ENCODE assay signal across 1 cellular context in genomic region chr6:157008568-157008967, GRCh38.
TF ChIP-seq lines count a peak whose summit lies in the region.

No MANE protein-coding gene starts in this region.

TF ChIP-seq in WTC11, 78 proteins besides CTCF, POLR2A, EP300 and RAD21 (continued from another document):
- TF ChIP-seq, protein P1, sequence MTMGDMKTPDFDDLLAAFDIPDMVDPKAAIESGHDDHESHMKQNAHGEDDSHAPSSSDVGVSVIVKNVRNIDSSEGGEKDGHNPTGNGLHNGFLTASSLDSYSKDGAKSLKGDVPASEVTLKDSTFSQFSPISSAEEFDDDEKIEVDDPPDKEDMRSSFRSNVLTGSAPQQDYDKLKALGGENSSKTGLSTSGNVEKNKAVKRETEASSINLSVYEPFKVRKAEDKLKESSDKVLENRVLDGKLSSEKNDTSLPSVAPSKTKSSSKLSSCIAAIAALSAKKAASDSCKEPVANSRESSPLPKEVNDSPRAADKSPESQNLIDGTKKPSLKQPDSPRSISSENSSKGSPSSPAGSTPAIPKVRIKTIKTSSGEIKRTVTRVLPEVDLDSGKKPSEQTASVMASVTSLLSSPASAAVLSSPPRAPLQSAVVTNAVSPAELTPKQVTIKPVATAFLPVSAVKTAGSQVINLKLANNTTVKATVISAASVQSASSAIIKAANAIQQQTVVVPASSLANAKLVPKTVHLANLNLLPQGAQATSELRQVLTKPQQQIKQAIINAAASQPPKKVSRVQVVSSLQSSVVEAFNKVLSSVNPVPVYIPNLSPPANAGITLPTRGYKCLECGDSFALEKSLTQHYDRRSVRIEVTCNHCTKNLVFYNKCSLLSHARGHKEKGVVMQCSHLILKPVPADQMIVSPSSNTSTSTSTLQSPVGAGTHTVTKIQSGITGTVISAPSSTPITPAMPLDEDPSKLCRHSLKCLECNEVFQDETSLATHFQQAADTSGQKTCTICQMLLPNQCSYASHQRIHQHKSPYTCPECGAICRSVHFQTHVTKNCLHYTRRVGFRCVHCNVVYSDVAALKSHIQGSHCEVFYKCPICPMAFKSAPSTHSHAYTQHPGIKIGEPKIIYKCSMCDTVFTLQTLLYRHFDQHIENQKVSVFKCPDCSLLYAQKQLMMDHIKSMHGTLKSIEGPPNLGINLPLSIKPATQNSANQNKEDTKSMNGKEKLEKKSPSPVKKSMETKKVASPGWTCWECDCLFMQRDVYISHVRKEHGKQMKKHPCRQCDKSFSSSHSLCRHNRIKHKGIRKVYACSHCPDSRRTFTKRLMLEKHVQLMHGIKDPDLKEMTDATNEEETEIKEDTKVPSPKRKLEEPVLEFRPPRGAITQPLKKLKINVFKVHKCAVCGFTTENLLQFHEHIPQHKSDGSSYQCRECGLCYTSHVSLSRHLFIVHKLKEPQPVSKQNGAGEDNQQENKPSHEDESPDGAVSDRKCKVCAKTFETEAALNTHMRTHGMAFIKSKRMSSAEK (CRISPR knock-in tag; IDR thresholded peaks at IDR 0.05; ENCODE audit: borderline replicate concordance): no peak
- TF ChIP-seq USF2 (CRISPR knock-in tag; IDR thresholded peaks at IDR 0.05): no peak
- no peak for TF ChIP-seq GRHL2 (CRISPR knock-in tag; IDR thresholded peaks at IDR 0.05; ENCODE audit: insufficient replicate concordance, severe bottlenecking)
- TF ChIP-seq, protein P2, sequence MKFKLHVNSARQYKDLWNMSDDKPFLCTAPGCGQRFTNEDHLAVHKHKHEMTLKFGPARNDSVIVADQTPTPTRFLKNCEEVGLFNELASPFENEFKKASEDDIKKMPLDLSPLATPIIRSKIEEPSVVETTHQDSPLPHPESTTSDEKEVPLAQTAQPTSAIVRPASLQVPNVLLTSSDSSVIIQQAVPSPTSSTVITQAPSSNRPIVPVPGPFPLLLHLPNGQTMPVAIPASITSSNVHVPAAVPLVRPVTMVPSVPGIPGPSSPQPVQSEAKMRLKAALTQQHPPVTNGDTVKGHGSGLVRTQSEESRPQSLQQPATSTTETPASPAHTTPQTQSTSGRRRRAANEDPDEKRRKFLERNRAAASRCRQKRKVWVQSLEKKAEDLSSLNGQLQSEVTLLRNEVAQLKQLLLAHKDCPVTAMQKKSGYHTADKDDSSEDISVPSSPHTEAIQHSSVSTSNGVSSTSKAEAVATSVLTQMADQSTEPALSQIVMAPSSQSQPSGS (CRISPR knock-in tag; IDR thresholded peaks at IDR 0.05; ENCODE audit: borderline replicate concordance, low read depth): no peak
- TF ChIP-seq TEAD4 (CRISPR knock-in tag; IDR thresholded peaks at IDR 0.05): no peak
- TF ChIP-seq, protein P3, sequence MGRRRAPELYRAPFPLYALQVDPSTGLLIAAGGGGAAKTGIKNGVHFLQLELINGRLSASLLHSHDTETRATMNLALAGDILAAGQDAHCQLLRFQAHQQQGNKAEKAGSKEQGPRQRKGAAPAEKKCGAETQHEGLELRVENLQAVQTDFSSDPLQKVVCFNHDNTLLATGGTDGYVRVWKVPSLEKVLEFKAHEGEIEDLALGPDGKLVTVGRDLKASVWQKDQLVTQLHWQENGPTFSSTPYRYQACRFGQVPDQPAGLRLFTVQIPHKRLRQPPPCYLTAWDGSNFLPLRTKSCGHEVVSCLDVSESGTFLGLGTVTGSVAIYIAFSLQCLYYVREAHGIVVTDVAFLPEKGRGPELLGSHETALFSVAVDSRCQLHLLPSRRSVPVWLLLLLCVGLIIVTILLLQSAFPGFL (CRISPR knock-in tag; IDR thresholded peaks at IDR 0.05; ENCODE audit: borderline replicate concordance): no peak
- TF ChIP-seq ZNF671 (CRISPR knock-in tag; IDR thresholded peaks at IDR 0.05): no peak
- TF ChIP-seq, protein P4, sequence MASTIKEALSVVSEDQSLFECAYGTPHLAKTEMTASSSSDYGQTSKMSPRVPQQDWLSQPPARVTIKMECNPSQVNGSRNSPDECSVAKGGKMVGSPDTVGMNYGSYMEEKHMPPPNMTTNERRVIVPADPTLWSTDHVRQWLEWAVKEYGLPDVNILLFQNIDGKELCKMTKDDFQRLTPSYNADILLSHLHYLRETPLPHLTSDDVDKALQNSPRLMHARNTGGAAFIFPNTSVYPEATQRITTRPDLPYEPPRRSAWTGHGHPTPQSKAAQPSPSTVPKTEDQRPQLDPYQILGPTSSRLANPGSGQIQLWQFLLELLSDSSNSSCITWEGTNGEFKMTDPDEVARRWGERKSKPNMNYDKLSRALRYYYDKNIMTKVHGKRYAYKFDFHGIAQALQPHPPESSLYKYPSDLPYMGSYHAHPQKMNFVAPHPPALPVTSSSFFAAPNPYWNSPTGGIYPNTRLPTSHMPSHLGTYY (CRISPR knock-in tag; IDR thresholded peaks at IDR 0.05): no peak
- TF ChIP-seq MAX (CRISPR knock-in tag; IDR thresholded peaks at IDR 0.05): no peak
- TF ChIP-seq, protein P5, sequence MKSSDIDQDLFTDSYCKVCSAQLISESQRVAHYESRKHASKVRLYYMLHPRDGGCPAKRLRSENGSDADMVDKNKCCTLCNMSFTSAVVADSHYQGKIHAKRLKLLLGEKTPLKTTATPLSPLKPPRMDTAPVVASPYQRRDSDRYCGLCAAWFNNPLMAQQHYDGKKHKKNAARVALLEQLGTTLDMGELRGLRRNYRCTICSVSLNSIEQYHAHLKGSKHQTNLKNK (CRISPR knock-in tag; IDR thresholded peaks at IDR 0.05): no peak
